13 cellular contexts compared by ENCODE assay signal in genomic region chr18:50836521-50836957, GRCh38. TPM values are rescaled to one million over a fixed set of nuclear protein-coding genes. Genes with fewer than 3 reads are reported as not detected.
DNase-seq lines count a peak whose midpoint lies in the region; ATAC-seq and TF ChIP-seq lines count a peak whose summit lies in the region.
"Had no signal": no experiment of that assay in that cellular context is flagged by ENCODE, and none has a peak within 500 bp of the region (broad histone marks: within the 10 kb centered on the region; RNA-seq: fewer than 3 reads in every experiment).

No MANE protein-coding gene starts in this region.

- H3K36me3 ChIP-seq in breast epithelium (no peaks in the 10 kb centered on the region), upper lobe of right lung (no peaks in the 10 kb centered on the region)
- H3K36me3 ChIP-seq: BE2C had no signal

- no peaks in the 10 kb centered on the region for H3K9me3 Mint-ChIP-seq in MCF 10A (ENCODE audit: unreplicated experiment)
- H3K9me3 Mint-ChIP-seq in activated naive CD8-positive, alpha-beta T cell treated with anti-CD3 and anti-CD28 coated beads for 36 hours, result no peaks in the 10 kb centered on the region
- H3K9me3 Mint-ChIP-seq: neural crest cell had no signal

- CTCF ChIA-PET in MCF 10A (lab: Yijun Ruan, JAX), result no interaction called here

- POLR2A ChIA-PET in MCF 10A (lab: Yijun Ruan, JAX), result interaction anchor here (0.6 to 2.2 kb wide), 5 partner anchors 42 to 213 kb away, joined by 3 to 16 read pairs (median 3); partner anchors contain the start of genes ELAC1, ME2 and SMAD4

- H3K36me3 Mint-ChIP-seq in MCF 10A (ENCODE audit: insufficient read depth, unreplicated experiment), result no peaks in the 10 kb centered on the region
- no peaks in the 10 kb centered on the region for H3K36me3 Mint-ChIP-seq in activated naive CD8-positive, alpha-beta T cell treated with anti-CD3 and anti-CD28 coated beads for 36 hours

- H3K27ac ChIP-seq in breast epithelium, result no peak overlapping the region
- no peak overlapping the region for H3K27ac ChIP-seq in upper lobe of right lung

- H3K27me3 ChIP-seq in breast epithelium (no peaks in the 10 kb centered on the region), upper lobe of right lung (no peaks in the 10 kb centered on the region)
- H3K27me3 ChIP-seq: BE2C had no signal

- peak; percentile 81 for ATAC-seq in upper lobe of right lung
- no peak for ATAC-seq in GM18519 (IDR thresholded peaks at IDR 0.05; ENCODE audit: low FRiP score, unreplicated experiment)
- no peak for ATAC-seq in HG02759 (IDR thresholded peaks at IDR 0.05; ENCODE audit: unreplicated experiment)

- no peaks in the 10 kb centered on the region for H3K9me3 ChIP-seq in breast epithelium
- H3K9me3 ChIP-seq in upper lobe of right lung, result no peaks in the 10 kb centered on the region
- H3K9me3 ChIP-seq: BE2C had no signal

- no peak overlapping the region for H3K4me3 ChIP-seq in breast epithelium
- H3K4me3 ChIP-seq in epithelial cell of esophagus (ENCODE audit: low read length), result no peak overlapping the region
- no peak overlapping the region for H3K4me3 ChIP-seq in upper lobe of right lung

- peaks cover 17% of the 10 kb centered on the region for H3K4me1 Mint-ChIP-seq in MCF 10A (ENCODE audit: insufficient read depth, unreplicated experiment)
- peaks cover 6% of the 10 kb centered on the region for H3K4me1 Mint-ChIP-seq in activated naive CD8-positive, alpha-beta T cell treated with anti-CD3 and anti-CD28 coated beads for 36 hours

- H3K4me1 ChIP-seq in breast epithelium (no peaks in the 10 kb centered on the region), upper lobe of right lung (peaks cover 12% of the 10 kb centered on the region)
- H3K4me1 ChIP-seq: BE2C had no signal

- intact Hi-C loops in MCF 10A (cut with micrococcal nuclease), result loop anchor here (1.0 kb wide), 1 partner anchor 18 kb away; no protein-coding TSS in a partner anchor
- intact Hi-C loops in breast epithelium (cut with DNase I; ENCODE audit: low total_unique reads), result no loop called here
- intact Hi-C loops in upper lobe of right lung (cut with DNase I), result no loop called here

- no peak for TF ChIP-seq CTCF in MCF 10A (IDR thresholded peaks at IDR 0.05; ENCODE audit: unreplicated experiment)
- TF ChIP-seq CTCF in breast epithelium (IDR thresholded peaks at IDR 0.05), result no peak
- TF ChIP-seq CTCF in epithelial cell of esophagus (IDR thresholded peaks at IDR 0.05; ENCODE audit: insufficient read depth, low read depth, low read length, missing control alignments), result no peak
- no peak for TF ChIP-seq CTCF in upper lobe of right lung (IDR thresholded peaks at IDR 0.05)

- no peak overlapping the region for H3K4me3 Mint-ChIP-seq in MCF 10A (ENCODE audit: unreplicated experiment)
- no peak overlapping the region for H3K4me3 Mint-ChIP-seq in activated naive CD8-positive, alpha-beta T cell treated with anti-CD3 and anti-CD28 coated beads for 36 hours
- H3K4me3 Mint-ChIP-seq: neural crest cell had no signal

- no TSS peak for BruUV-seq in MCF 10A (replicated peaks; lab: Mats Ljungman, UMichigan)

- DNase-seq in MCF 10A (ENCODE audit: unreplicated experiment) (peak; percentile 78), breast epithelium (ENCODE audit: low spot score in 2 of 2) (no peak), NCI-H2196 treated with DMSO at 0.1 percent for 48 hours (lab: John Stamatoyannopoulos, UW; ENCODE audit: unreplicated experiment) (peak; percentile 56), epithelial cell of esophagus (ENCODE audit: low read depth) (peak; percentile 76), upper lobe of right lung (no peak)
- no peak for DNase-seq in activated naive CD8-positive, alpha-beta T cell treated with anti-CD3 and anti-CD28 coated beads for 36 hours
- DNase-seq: BE2C; central memory CD4-positive, alpha-beta T cell; trophoblast cell had no signal

- no peak for TF ChIP-seq POLR2A in breast epithelium (IDR thresholded peaks at IDR 0.05)

- no peaks in the 10 kb centered on the region for H3K27me3 Mint-ChIP-seq in MCF 10A (ENCODE audit: insufficient read depth, unreplicated experiment)
- H3K27me3 Mint-ChIP-seq in activated naive CD8-positive, alpha-beta T cell treated with anti-CD3 and anti-CD28 coated beads for 36 hours, result no peaks in the 10 kb centered on the region

- no peak overlapping the region for H3K27ac Mint-ChIP-seq in MCF 10A (ENCODE audit: low read depth, unreplicated experiment)
- no peak overlapping the region for H3K27ac Mint-ChIP-seq in activated naive CD8-positive, alpha-beta T cell treated with anti-CD3 and anti-CD28 coated beads for 36 hours

RNA-seq across cellular contexts. Expression of gene MRO, which starts 16.7 kb away (rescaled TPM):
- total RNA-seq in MCF 10A (2022) (not detected in 2 replicates), breast epithelium (1 to 10 TPM in 1 of 3 donors, under 1 TPM in 2; 0.59 to 3.0 (median 0.66) TPM), upper lobe of right lung (0.20 TPM)
- total RNA-seq in activated naive CD8-positive, alpha-beta T cell treated with anti-CD3 and anti-CD28 coated beads for 36 hours, result not detected
- total RNA-seq: T-helper 2 cell treated with Interferon-gamma antibody and Interleukin-4, amounts not matched to agents 100 ng/mL and 5 ng/mL, for 36 hours had no signal

RNA-seq across cellular contexts. Expression of gene ME2, which starts 42.4 kb away (rescaled TPM):
- total RNA-seq in MCF 10A (2022), result 64.8 and 67.2 TPM in 2 replicates
- total RNA-seq in breast epithelium, result 10 to 100 TPM; 33.4 to 37.8 (median 37.3) TPM
- 40.5 TPM for total RNA-seq in upper lobe of right lung
- total RNA-seq in activated naive CD8-positive, alpha-beta T cell treated with anti-CD3 and anti-CD28 coated beads for 36 hours, result 100 to 1,000 TPM; 153 TPM

Comparison
In these comparisons a context has a peak if more than half of its experiments do, and no peak if none do; other contexts are left out.
1. DNase-seq: peak in MCF 10A (single experiment), NCI-H2196 treated with DMSO at 0.1 percent for 48 hours (single experiment) and epithelial cell of esophagus (single experiment); none in breast epithelium (0 of 2), upper lobe of right lung (single experiment) and activated naive CD8-positive, alpha-beta T cell treated with anti-CD3 and anti-CD28 coated beads for 36 hours (single experiment).